ENCODE assay signal across 8 cellular contexts in genomic region chr15:64841258-64842098, GRCh38. TPM values are rescaled to one million over a fixed set of nuclear protein-coding genes. Genes with fewer than 3 reads are reported as not detected.
A peak's percentile ranks its signal among the peaks of the same experiment; 100 is the strongest.
DNase-seq lines count a peak whose midpoint lies in the region; ATAC-seq and TF ChIP-seq lines count a peak whose summit lies in the region.

PLEKHO2 (plus strand) TSS chr15:64841915; CDS start chr15:64842017, 102 bp downstream.

- intact Hi-C loops in activated B cell treated with CpG ODN at 0.5 μM for 24 hours (cut with micrococcal nuclease) = loop anchor here (1.0 to 10.0 kb wide), 6 partner anchors 16 to 747 kb away; partner anchors contain the start of genes CIAO2A, PIF1, SNX1 and SPG21

- TF ChIP-seq CTCF in activated B cell treated with CpG ODN at 0.5 μM for 24 hours (IDR thresholded peaks at IDR 0.05) (no peak), cardiac fibroblast (IDR thresholded peaks at IDR 0.05; ENCODE audit: low read depth, low read length) (no peak)

- H3K9me3 Mint-ChIP-seq in activated B cell treated with CpG ODN at 0.5 μM for 24 hours = no peaks in the 10 kb centered on the region
- H3K9me3 Mint-ChIP-seq in immature natural killer cell = no peaks in the 10 kb centered on the region

- ATAC-seq in GM18868 (IDR thresholded peaks at IDR 0.05; ENCODE audit: unreplicated experiment) (peak; percentile 70), HG03103 (IDR thresholded peaks at IDR 0.05; ENCODE audit: low read depth, unreplicated experiment) (peak; percentile 46), activated B cell treated with CpG ODN at 0.5 μM for 24 hours (ENCODE audit: low read depth) (peak; percentile 75)

- in situ Hi-C loops in ACHN (cut with HindIII; ENCODE audit: low pct_ligation_motif_present, low pct_unique_long_range_greater_than_20kb, low sequenced_read_pairs) = no loop called here

- H3K36me3 Mint-ChIP-seq in activated B cell treated with CpG ODN at 0.5 μM for 24 hours (ENCODE audit: low read depth) (peaks cover 21% of the 10 kb centered on the region), immature natural killer cell (no peaks in the 10 kb centered on the region)

- peaks cover 53% of the 10 kb centered on the region for H3K4me1 Mint-ChIP-seq in activated B cell treated with CpG ODN at 0.5 μM for 24 hours
- peaks cover 79 to 92% of the 10 kb centered on the region in 2 donors for H3K4me1 Mint-ChIP-seq in immature natural killer cell

- peak within 1 kb of the TSS; percentile 96 to 97 for H3K4me3 ChIP-seq in cardiac fibroblast (replicated peaks in 1 of 2; ENCODE audit: low read depth in 2 of 2, low read length in 2 of 2)

- POLR2A ChIA-PET in activated B cell treated with CpG ODN at 0.5 μM for 24 hours (lab: Charles Lee) = interaction anchor here (0.6 to 7.3 kb wide), 12 partner anchors 15 to 148 kb away, joined by 3 to 138 read pairs (median 4); partner anchors contain the start of genes PIF1 and SPG21

- CTCF ChIA-PET in activated B cell treated with CpG ODN at 0.5 μM for 24 hours (lab: Charles Lee) = interaction anchor here (0.9 to 2.1 kb wide), 5 partner anchors 15 to 113 kb away, joined by 4 to 21 read pairs (median 5); no protein-coding TSS in a partner anchor

- H3K27ac Mint-ChIP-seq in activated B cell treated with CpG ODN at 0.5 μM for 24 hours (peak within 1 kb of the TSS; percentile 75), immature natural killer cell (peak within 1 kb of the TSS; percentile 85 to 99 (median 94))

- H3K27me3 Mint-ChIP-seq in activated B cell treated with CpG ODN at 0.5 μM for 24 hours (no peaks in the 10 kb centered on the region), immature natural killer cell (ENCODE audit: low read depth in 3 of 3) (peaks cover 7 to 12% (median 8%) of the 10 kb centered on the region in 3 donors)

- peak; percentile 90 for DNase-seq in ACHN
- DNase-seq in NCI-H345 (lab: John Stamatoyannopoulos, UW) = peak; percentile 86
- peak; percentile 78 for DNase-seq in activated B cell treated with CpG ODN at 0.5 μM for 24 hours
- DNase-seq in cardiac fibroblast (ENCODE audit: low read depth in 2 of 2) = peak; percentile 93 to 98
- DNase-seq in immature natural killer cell = peak; percentile 88 to 90 (median 90)
- peak; percentile 80 for DNase-seq in smooth muscle cell of the brain vasculature (ENCODE audit: low read depth, low spot score)

- H3K4me3 Mint-ChIP-seq in activated B cell treated with CpG ODN at 0.5 μM for 24 hours = peak within 1 kb of the TSS; percentile 95
- H3K4me3 Mint-ChIP-seq in immature natural killer cell = peak within 1 kb of the TSS; percentile 91 to 99 (median 94)

RNA-seq across cellular contexts. Expression of gene PLEKHO2, which starts in this region (rescaled TPM):
- 36.5 and 38.1 TPM in 2 replicates for total RNA-seq in activated B cell treated with CpG ODN at 0.5 μM for 24 hours
- polyA plus RNA-seq in immature natural killer cell = 100 to 1,000 TPM in 1 of 3 donors, 10 to 100 TPM in 2; 37.1 to 104 (median 49.3) TPM

Comparison
In these comparisons a context has a peak if more than half of its experiments do, and no peak if none do; other contexts are left out.
1. Peak in every context shown above with its lines: DNase-seq, ATAC-seq and H3K4me3 ChIP-seq.